9 cellular contexts compared by ENCODE assay signal in genomic region chr5:86917117-86917579, GRCh38.
A peak's percentile ranks its signal among the peaks of the same experiment; 100 is the strongest.
DNase-seq lines count a peak whose midpoint lies in the region; ATAC-seq lines count a peak whose summit lies in the region.
"Had no signal": no experiment of that assay in that cellular context is flagged by ENCODE, and none has a peak within 500 bp of the region (broad histone marks: within the 10 kb centered on the region; RNA-seq: fewer than 3 reads in every experiment).

No MANE protein-coding gene starts in this region.

- peak; percentile 72 for DNase-seq in activated CD4-positive, alpha-beta T cell treated with anti-CD3 and anti-CD28 coated beads, Interleukin-2, amount 10 ng/mL, durations not matched to agents 24 days and 14 days
- DNase-seq in activated CD4-positive, alpha-beta T cell treated with anti-CD3 and anti-CD28 coated beads, Interleukin-2, amount 50 U/mL, for 1 hour: no peak
- DNase-seq in RPMI7951 (ENCODE audit: low read depth) (peak; percentile 51), dermis blood vessel endothelial cell (peak; percentile 48), renal cortical epithelial cell (ENCODE audit: low read depth) (peak; percentile 30), hepatic stellate cell (ENCODE audit: low spot score) (no peak), NCI-H2171 treated with DMSO at 0.1 percent for 48 hours (lab: John Stamatoyannopoulos, UW) (no peak)
- DNase-seq: NCI-H2029 had no signal

- no peak overlapping the region for H3K27ac Mint-ChIP-seq in activated CD4-positive, alpha-beta T cell treated with anti-CD3 and anti-CD28 coated beads, Interleukin-2, amount 10 ng/mL, durations not matched to agents 24 days and 14 days

- H3K9me3 Mint-ChIP-seq in activated CD4-positive, alpha-beta T cell treated with anti-CD3 and anti-CD28 coated beads, Interleukin-2, amount 10 ng/mL, durations not matched to agents 24 days and 14 days: no peaks in the 10 kb centered on the region

- H3K4me1 Mint-ChIP-seq in activated CD4-positive, alpha-beta T cell treated with anti-CD3 and anti-CD28 coated beads, Interleukin-2, amount 10 ng/mL, durations not matched to agents 24 days and 14 days: peaks cover 8% of the 10 kb centered on the region

- H3K27me3 Mint-ChIP-seq in activated CD4-positive, alpha-beta T cell treated with anti-CD3 and anti-CD28 coated beads, Interleukin-2, amount 10 ng/mL, durations not matched to agents 24 days and 14 days: peaks cover 17% of the 10 kb centered on the region

- ATAC-seq in GM18870 (IDR thresholded peaks at IDR 0.05; ENCODE audit: unreplicated experiment): no peak

- no peak overlapping the region for H3K4me3 Mint-ChIP-seq in activated CD4-positive, alpha-beta T cell treated with anti-CD3 and anti-CD28 coated beads, Interleukin-2, amount 10 ng/mL, durations not matched to agents 24 days and 14 days

- H3K36me3 Mint-ChIP-seq in activated CD4-positive, alpha-beta T cell treated with anti-CD3 and anti-CD28 coated beads, Interleukin-2, amount 10 ng/mL, durations not matched to agents 24 days and 14 days (ENCODE audit: low read depth): no peaks in the 10 kb centered on the region

- intact Hi-C loops in activated CD4-positive, alpha-beta T cell treated with anti-CD3 and anti-CD28 coated beads, Interleukin-2, amount 10 ng/mL, durations not matched to agents 24 days and 14 days (cut with micrococcal nuclease): loop anchor here (2.0 kb wide), 1 partner anchor 204 kb away; no protein-coding TSS in a partner anchor

Comparison
In these comparisons a context has a peak if more than half of its experiments do, and no peak if none do; other contexts are left out.
1. DNase-seq: peak in activated CD4-positive, alpha-beta T cell treated with anti-CD3 and anti-CD28 coated beads, Interleukin-2, amount 10 ng/mL, durations not matched to agents 24 days and 14 days (single experiment), RPMI7951 (single experiment), dermis blood vessel endothelial cell (single experiment) and renal cortical epithelial cell (single experiment); none in activated CD4-positive, alpha-beta T cell treated with anti-CD3 and anti-CD28 coated beads, Interleukin-2, amount 50 U/mL, for 1 hour (single experiment), hepatic stellate cell (single experiment) and NCI-H2171 treated with DMSO at 0.1 percent for 48 hours (single experiment).